ENCODE assay signal across 27 cellular contexts in the genomic region with DNA sequence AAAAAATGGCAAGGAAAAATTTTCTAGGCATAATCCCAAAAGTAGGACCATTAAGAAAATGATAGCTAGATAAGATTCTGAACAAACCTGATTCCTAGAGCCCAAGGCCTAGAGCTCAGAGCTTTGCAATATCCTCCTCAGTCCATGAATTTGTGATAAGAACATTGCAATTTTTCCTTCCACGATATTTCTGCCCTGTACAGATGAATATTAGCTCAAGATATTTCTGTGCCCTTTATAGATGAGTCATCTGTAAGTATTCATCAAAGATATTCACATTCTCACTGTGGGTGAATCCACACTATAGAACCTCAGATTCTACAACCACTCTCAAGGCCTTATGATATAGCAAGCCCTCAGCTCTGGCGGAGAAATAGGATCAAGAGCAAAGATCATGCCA. TPM values are rescaled to one million over a fixed set of nuclear protein-coding genes. Genes with fewer than 3 reads are reported as not detected.
DNase-seq lines count a peak whose midpoint lies in the region; ATAC-seq and TF ChIP-seq lines count a peak whose summit lies in the region.
"Had no signal": no experiment of that assay in that cellular context is flagged by ENCODE, and none has a peak within 500 bp of the region (broad histone marks: within the 10 kb centered on the region; RNA-seq: fewer than 3 reads in every experiment).

No MANE protein-coding gene starts in this region.

- H4K20me1 ChIP-seq in GM23338 (replicated peaks; ENCODE audit: insufficient read depth) (no peaks in the 10 kb centered on the region), SK-N-SH (ENCODE audit: insufficient read depth) (no peaks in the 10 kb centered on the region)

- H3K27me3 ChIP-seq in GM23338 (ENCODE audit: insufficient read depth) (no peaks in the 10 kb centered on the region), SK-N-SH (ENCODE audit: insufficient read depth) (no peaks in the 10 kb centered on the region)
- no peaks in the 10 kb centered on the region for H3K27me3 ChIP-seq in CD8-positive, alpha-beta memory T cell (ENCODE audit: insufficient read depth, low read length, poor library complexity, severe bottlenecking)
- H3K27me3 ChIP-seq: colonic mucosa, esophagus squamous epithelium, SJCRH30 had no signal

- peaks cover 19% of the 10 kb centered on the region for H3K4me1 ChIP-seq in GM23338 (ENCODE audit: insufficient read depth)
- H3K4me1 ChIP-seq in SK-N-SH (ENCODE audit: control insufficient read depth in 1 of 2, insufficient read depth in 2 of 2, low read depth in 1 of 2, low read length in 1 of 2): peaks cover 0 to 28% of the 10 kb centered on the region in 2 experiments; a peak in 2 of 4 replicates
- no peaks in the 10 kb centered on the region for H3K4me1 ChIP-seq in CD8-positive, alpha-beta memory T cell (ENCODE audit: insufficient read depth, low read length)
- H3K4me1 ChIP-seq: colonic mucosa had no signal

- H3F3A ChIP-seq in GM23338 (replicated peaks; ENCODE audit: low read depth): no peaks in the 10 kb centered on the region
- peaks cover 24% of the 10 kb centered on the region for H3F3A ChIP-seq in SK-N-SH (replicated peaks; ENCODE audit: insufficient read depth)

- ATAC-seq in GM23338: no peak
- ATAC-seq in omental fat pad (ENCODE audit: low FRiP score): peak; percentile 84
- ATAC-seq in HG02981 (IDR thresholded peaks at IDR 0.05; ENCODE audit: unreplicated experiment): no peak
- ATAC-seq: activated CD4-positive, CD25-positive, alpha-beta regulatory T cell treated with anti-CD3 and anti-CD28 coated beads, Interleukin-2, amount 50 U/mL, for 24 hours; Panc1 had no signal

- H3K27ac ChIP-seq in GM23338 (ENCODE audit: low read depth): 0 out of 2 replicates have a peak overlapping the region, but pooled peaks have one; percentile 22
- H3K27ac ChIP-seq in SK-N-SH (ENCODE audit: low read depth in 2 of 2, low read length in 1 of 2): peak overlapping the region in 1 of 2 experiments; percentile 59; a peak in 2 of 4 replicates
- no peak overlapping the region for H3K27ac ChIP-seq in CD8-positive, alpha-beta memory T cell (ENCODE audit: low read depth, low read length)
- H3K27ac ChIP-seq: esophagus squamous epithelium, KMS-11, SJCRH30, thoracic aorta had no signal

- H3K27me3 Mint-ChIP-seq in GM23338 (ENCODE audit: insufficient read depth, low read depth, poor library complexity): peaks cover 5% of the 10 kb centered on the region
- H3K27me3 Mint-ChIP-seq in CD8-positive, alpha-beta memory T cell: no peaks in the 10 kb centered on the region

- H3K79me2 ChIP-seq in GM23338 (replicated peaks; ENCODE audit: insufficient read depth): no peaks in the 10 kb centered on the region
- H3K79me2 ChIP-seq in SK-N-SH (ENCODE audit: insufficient read depth): no peaks in the 10 kb centered on the region

- peaks cover 19% of the 10 kb centered on the region for H3K4me1 Mint-ChIP-seq in GM23338
- H3K4me1 Mint-ChIP-seq in CD8-positive, alpha-beta memory T cell: no peaks in the 10 kb centered on the region
- H3K4me1 Mint-ChIP-seq: activated CD4-positive, alpha-beta memory T cell treated with anti-CD3 and anti-CD28 coated beads, Interleukin-2, amount 10 ng/mL, durations not matched to agents 7 days and 5 days had no signal

- no peaks in the 10 kb centered on the region for H3K9me2 ChIP-seq in GM23338 (ENCODE audit: insufficient read depth)
- H3K9me2 ChIP-seq in SK-N-SH: no peaks in the 10 kb centered on the region

- no peak for TF ChIP-seq EP300 in SK-N-SH (IDR thresholded peaks at IDR 0.05; ENCODE audit: borderline replicate concordance in 1 of 2, low read depth in 1 of 2, low read length in 1 of 2)

- H2AFZ ChIP-seq in GM23338: peak overlapping the region; percentile 84
- H2AFZ ChIP-seq in SK-N-SH (ENCODE audit: low read depth): 0 out of 2 replicates have a peak overlapping the region, but pooled peaks have one; percentile 59

- H3K4me2 ChIP-seq in GM23338 (peak overlapping the region; percentile 11; the same call in 1 of the 2 replicates), SK-N-SH (peak overlapping the region; percentile 12)
- H3K4me2 ChIP-seq: KMS-11 had no signal

- TF ChIP-seq CTCF in GM23338 (conservative IDR thresholded peaks at IDR 0.05; ENCODE audit: low read depth in 2 of 2): no peak
- TF ChIP-seq CTCF in SK-N-SH (IDR thresholded peaks at IDR 0.05): no peak
- no peak for TF ChIP-seq CTCF in fibroblast of mammary gland (conservative IDR thresholded peaks at IDR 0.05; ENCODE audit: control insufficient read depth, insufficient read depth, low read depth, low read length)
- no peak for TF ChIP-seq CTCF in omental fat pad (IDR thresholded peaks at IDR 0.05)

- no peak overlapping the region for H3K9ac ChIP-seq in SK-N-SH
- H3K9ac ChIP-seq: KMS-11 had no signal

- WGBS in SK-N-SH (ENCODE audit: low lambda C conversion rate): 60% methylated on average over 2 of the region's 2 CpGs

- CTCF ChIA-PET in SK-N-SH (lab: Yijun Ruan, JAX): interaction anchor here (2.3 kb wide), 1 partner anchor 170 kb away, joined by 10 read pairs; no protein-coding TSS in a partner anchor
- CTCF ChIA-PET in CD8-positive, alpha-beta memory T cell (lab: Charles Lee): no interaction called here

- POLR2A ChIA-PET in SK-N-SH (lab: Yijun Ruan, JAX): no interaction called here
- POLR2A ChIA-PET in CD8-positive, alpha-beta memory T cell (lab: Charles Lee): interaction anchor here (0.5 kb wide), 1 partner anchor 43 kb away, joined by 4 read pairs; no protein-coding TSS in a partner anchor

- no peak for DNase-seq in GM23338 (ENCODE audit: low spot score)
- DNase-seq in SK-N-SH: no peak
- DNase-seq in fibroblast of mammary gland (ENCODE audit: low read depth): peak; percentile 25
- no peak for DNase-seq in omental fat pad (ENCODE audit: low spot score)
- no peak for DNase-seq in NCI-H2107 (lab: John Stamatoyannopoulos, UW)
- no peak for DNase-seq in CD8-positive, alpha-beta memory T cell
- DNase-seq in activated naive CD4-positive, alpha-beta T cell treated with anti-CD3 and anti-CD28 coated beads, Interleukin-2, amount 50 U/mL, for 16 hours: no peak
- DNase-seq: activated CD4-positive, alpha-beta memory T cell treated with anti-CD3 and anti-CD28 coated beads, Interleukin-2, amount 10 ng/mL, durations not matched to agents 7 days and 5 days; activated naive CD8-positive, alpha-beta T cell treated with anti-CD3 and anti-CD28 coated beads, Interleukin-2, amount 10 ng/mL, durations not matched to agents 7 days and 5 days; C1 segment of cervical spinal cord; colonic mucosa; esophagus squamous epithelium; mammary epithelial cell; NCI-H146; NCI-H2171; NCI-H524 treated with DMSO at 0.1 percent for 48 hours; occipital lobe; SJCRH30; stimulated activated CD4-positive, alpha-beta T cell treated with anti-CD3 and anti-CD28 coated beads, Interleukin-4, amount 100 ng/mL, for 24 hours; stimulated activated naive CD4-positive, alpha-beta T cell; T-helper 1 cell had no signal

- no peak overlapping the region for H3K4me3 Mint-ChIP-seq in GM23338
- no peak overlapping the region for H3K4me3 Mint-ChIP-seq in CD8-positive, alpha-beta memory T cell
- H3K4me3 Mint-ChIP-seq: activated CD4-positive, alpha-beta memory T cell treated with anti-CD3 and anti-CD28 coated beads, Interleukin-2, amount 10 ng/mL, durations not matched to agents 7 days and 5 days; activated naive CD8-positive, alpha-beta T cell treated with anti-CD3 and anti-CD28 coated beads, Interleukin-2, amount 10 ng/mL, durations not matched to agents 7 days and 5 days; brain had no signal

- TF ChIP-seq RAD21 in SK-N-SH (IDR thresholded peaks at IDR 0.05; ENCODE audit: low read length): no peak

- no peak overlapping the region for H3K4me3 ChIP-seq in GM23338
- no peak overlapping the region for H3K4me3 ChIP-seq in SK-N-SH (ENCODE audit: low read depth in 2 of 2, low read length in 1 of 2)
- H3K4me3 ChIP-seq in fibroblast of mammary gland (ENCODE audit: control insufficient read depth, low read depth, low read length): no peak overlapping the region
- no peak overlapping the region for H3K4me3 ChIP-seq in CD8-positive, alpha-beta memory T cell (ENCODE audit: low read length)
- H3K4me3 ChIP-seq: colonic mucosa, esophagus squamous epithelium, SJCRH30, thoracic aorta had no signal

- H3K36me3 Mint-ChIP-seq in GM23338 (ENCODE audit: low read depth): no peaks in the 10 kb centered on the region
- H3K36me3 Mint-ChIP-seq in CD8-positive, alpha-beta memory T cell: no peaks in the 10 kb centered on the region
- H3K36me3 Mint-ChIP-seq: activated naive CD8-positive, alpha-beta T cell treated with anti-CD3 and anti-CD28 coated beads, Interleukin-2, amount 10 ng/mL, durations not matched to agents 7 days and 5 days; brain had no signal

- H3K36me3 ChIP-seq in GM23338 (ENCODE audit: insufficient read depth) (no peaks in the 10 kb centered on the region), SK-N-SH (replicated peaks in 1 of 2; ENCODE audit: control insufficient read depth in 1 of 2, insufficient read depth in 2 of 2, low read length in 1 of 2) (no peaks in the 10 kb centered on the region)
- H3K36me3 ChIP-seq in CD8-positive, alpha-beta memory T cell (ENCODE audit: insufficient read depth, low read length): no peaks in the 10 kb centered on the region
- H3K36me3 ChIP-seq: colonic mucosa, esophagus squamous epithelium, SJCRH30, thoracic aorta had no signal

- H3K27ac Mint-ChIP-seq in GM23338: no peak overlapping the region; the same call in 1 of the 2 replicates
- peak overlapping the region in 1 of 8 donors; percentile 46 for H3K27ac Mint-ChIP-seq in CD8-positive, alpha-beta memory T cell
- H3K27ac Mint-ChIP-seq: activated CD4-positive, alpha-beta memory T cell treated with anti-CD3 and anti-CD28 coated beads, Interleukin-2, amount 10 ng/mL, durations not matched to agents 7 days and 5 days; activated naive CD8-positive, alpha-beta T cell treated with anti-CD3 and anti-CD28 coated beads, Interleukin-2, amount 10 ng/mL, durations not matched to agents 7 days and 5 days; brain had no signal

- H3K9me3 Mint-ChIP-seq in GM23338: no peaks in the 10 kb centered on the region; the same call in 2 of the 3 replicates
- H3K9me3 Mint-ChIP-seq in CD8-positive, alpha-beta memory T cell: no peaks in the 10 kb centered on the region
- H3K9me3 Mint-ChIP-seq: activated CD4-positive, alpha-beta memory T cell treated with anti-CD3 and anti-CD28 coated beads, Interleukin-2, amount 10 ng/mL, durations not matched to agents 7 days and 5 days; activated naive CD8-positive, alpha-beta T cell treated with anti-CD3 and anti-CD28 coated beads, Interleukin-2, amount 10 ng/mL, durations not matched to agents 7 days and 5 days; brain had no signal

- no peaks in the 10 kb centered on the region for H3K9me3 ChIP-seq in SK-N-SH
- H3K9me3 ChIP-seq in CD8-positive, alpha-beta memory T cell (ENCODE audit: low read length): no peaks in the 10 kb centered on the region
- H3K9me3 ChIP-seq: colonic mucosa, esophagus squamous epithelium, SJCRH30, thoracic aorta had no signal

RNA-seq across cellular contexts. Expression of a gene that starts 37.5 kb away (rescaled TPM):
- 25.0 and 31.6 TPM in 2 replicates for total RNA-seq in GM23338 (2014; rRNA removed; shearing (Covaris generic))
- polyA plus RNA-seq in GM23338 (2016; fragmentation: Nextera tagmentation; extraction: Ambion mirVana) (53.6 and 64.0 TPM in 2 replicates), SK-N-SH (2012; rRNA removed) (30.0 and 34.5 TPM in 2 replicates)
- polyA plus RNA-seq in SK-N-SH (2012; cell fraction: cytosol; rRNA removed): 45.9 and 61.5 TPM in 2 replicates
- polyA plus RNA-seq in SK-N-SH (2012; cell fraction: nucleus; rRNA removed): 12.2 and 17.2 TPM in 2 replicates
- total RNA-seq in omental fat pad: 10 to 100 TPM; 17.1 to 39.2 (median 35.7) TPM
- 10 to 100 TPM; 36.4 to 38.6 TPM for total RNA-seq in CD8-positive, alpha-beta memory T cell
- polyA plus RNA-seq in CD8-positive, alpha-beta memory T cell: 96.2 TPM

RNA-seq across cellular contexts. Expression of a gene that starts 40.0 kb away (rescaled TPM):
- 22.3 and 27.5 TPM in 2 replicates for total RNA-seq in GM23338 (2014; rRNA removed; shearing (Covaris generic))
- 33.5 and 36.4 TPM in 2 replicates for polyA plus RNA-seq in GM23338 (2016; fragmentation: Nextera tagmentation; extraction: Ambion mirVana)
- polyA plus RNA-seq in SK-N-SH (2012; rRNA removed): 27.8 and 39.5 TPM in 2 replicates
- 34.0 and 38.1 TPM in 2 replicates for polyA plus RNA-seq in SK-N-SH (2012; cell fraction: cytosol; rRNA removed)
- polyA plus RNA-seq in SK-N-SH (2012; cell fraction: nucleus; rRNA removed): 7.8 and 13.2 TPM in 2 replicates
- 10 to 100 TPM; 18.3 to 35.9 (median 32.4) TPM for total RNA-seq in omental fat pad
- total RNA-seq in CD8-positive, alpha-beta memory T cell: 10 to 100 TPM; 11.6 to 12.0 TPM
- 9.9 TPM for polyA plus RNA-seq in CD8-positive, alpha-beta memory T cell
